Comparison of ENCODE assay signal across 16 cellular contexts in genomic region chr9:27818348-27818747, GRCh38.
DNase-seq lines count a peak whose midpoint lies in the region; ATAC-seq and TF ChIP-seq lines count a peak whose summit lies in the region.
"Had no signal": no experiment of that assay in that cellular context is flagged by ENCODE, and none has a peak within 500 bp of the region (broad histone marks: within the 10 kb centered on the region; RNA-seq: fewer than 3 reads in every experiment).

No MANE protein-coding gene starts in this region.

- no peaks in the 10 kb centered on the region for H3K79me2 ChIP-seq in GM23338 (replicated peaks; ENCODE audit: insufficient read depth)

- 0 out of 2 replicates have a peak overlapping the region, but pooled peaks have one; percentile 67 for H2AFZ ChIP-seq in GM23338

- no peaks in the 10 kb centered on the region for H3K36me3 ChIP-seq in GM23338 (ENCODE audit: insufficient read depth)
- H3K36me3 ChIP-seq: BLaER1, HAP-1 had no signal

- DNase-seq in NCI-H146 (lab: John Stamatoyannopoulos, UW) (peak; percentile 2), NCI-H146 treated with DMSO at 0.1 percent for 48 hours (lab: John Stamatoyannopoulos, UW; ENCODE audit: unreplicated experiment) (no peak), GM23338 (ENCODE audit: low spot score) (no peak), SK-N-DZ (ENCODE audit: low spot score) (peak; percentile 63)
- DNase-seq: AML-193; CD4-positive, alpha-beta memory T cell; DMS79 treated with DMSO at 0.1 percent for 48 hours; GF-D8 had no signal

- H4K20me1 ChIP-seq in GM23338 (replicated peaks; ENCODE audit: insufficient read depth) = no peaks in the 10 kb centered on the region
- H4K20me1 ChIP-seq: BLaER1 had no signal

- no peak overlapping the region for H3K4me2 ChIP-seq in GM23338
- H3K4me2 ChIP-seq: A549, BLaER1 had no signal

- no peaks in the 10 kb centered on the region for H3F3A ChIP-seq in GM23338 (replicated peaks; ENCODE audit: low read depth)

- no peak overlapping the region for H3K4me3 ChIP-seq in GM23338
- H3K4me3 ChIP-seq: A549, BLaER1, HAP-1 had no signal

- H3K4me1 Mint-ChIP-seq in GM23338 = peaks cover 2% of the 10 kb centered on the region; the same call in 1 of the 3 replicates
- H3K4me1 Mint-ChIP-seq in stimulated activated memory B cell treated with anti-CD40 and anti-IgM and Interleukin-4, amounts not matched to agents 10 μg/mL and 1 μg/mL and 100 μg/mL, for 72 hours = no peaks in the 10 kb centered on the region
- H3K4me1 Mint-ChIP-seq: CD14-positive monocyte; CD4-positive, alpha-beta memory T cell had no signal

- H3K27ac ChIP-seq in GM23338 (ENCODE audit: low read depth) = no peak overlapping the region
- H3K27ac ChIP-seq: 22Rv1, A549, BLaER1 had no signal

- no peak overlapping the region for H3K4me3 Mint-ChIP-seq in GM23338
- no peak overlapping the region for H3K4me3 Mint-ChIP-seq in stimulated activated memory B cell treated with anti-CD40 and anti-IgM and Interleukin-4, amounts not matched to agents 10 μg/mL and 1 μg/mL and 100 μg/mL, for 72 hours
- H3K4me3 Mint-ChIP-seq: CD14-positive monocyte; CD4-positive, alpha-beta memory T cell had no signal

- no peaks in the 10 kb centered on the region for H3K36me3 Mint-ChIP-seq in GM23338 (ENCODE audit: low read depth)
- H3K36me3 Mint-ChIP-seq in stimulated activated memory B cell treated with anti-CD40 and anti-IgM and Interleukin-4, amounts not matched to agents 10 μg/mL and 1 μg/mL and 100 μg/mL, for 72 hours = no peaks in the 10 kb centered on the region
- H3K36me3 Mint-ChIP-seq: CD14-positive monocyte; CD4-positive, alpha-beta memory T cell had no signal

- H3K27ac Mint-ChIP-seq in GM23338 = no peak overlapping the region
- no peak overlapping the region for H3K27ac Mint-ChIP-seq in stimulated activated memory B cell treated with anti-CD40 and anti-IgM and Interleukin-4, amounts not matched to agents 10 μg/mL and 1 μg/mL and 100 μg/mL, for 72 hours
- H3K27ac Mint-ChIP-seq: CD14-positive monocyte; CD4-positive, alpha-beta memory T cell had no signal

- H3K9me2 ChIP-seq in GM23338 (ENCODE audit: insufficient read depth) = no peaks in the 10 kb centered on the region

- no peak for TF ChIP-seq CTCF in GM23338 (conservative IDR thresholded peaks at IDR 0.05; ENCODE audit: low read depth in 2 of 2)

- no peaks in the 10 kb centered on the region for H3K27me3 Mint-ChIP-seq in GM23338 (ENCODE audit: insufficient read depth, low read depth, poor library complexity)
- no peaks in the 10 kb centered on the region for H3K27me3 Mint-ChIP-seq in stimulated activated memory B cell treated with anti-CD40 and anti-IgM and Interleukin-4, amounts not matched to agents 10 μg/mL and 1 μg/mL and 100 μg/mL, for 72 hours

- H3K4me1 ChIP-seq in GM23338 (ENCODE audit: insufficient read depth) = no peaks in the 10 kb centered on the region
- H3K4me1 ChIP-seq: A549, BLaER1, HAP-1 had no signal

- ATAC-seq in GM23338 = no peak
- ATAC-seq in HG03442 (IDR thresholded peaks at IDR 0.05; ENCODE audit: unreplicated experiment) = no peak
- ATAC-seq in GM19395 (IDR thresholded peaks at IDR 0.05; ENCODE audit: unreplicated experiment) = no peak
- no peak for ATAC-seq in stimulated activated memory B cell treated with anti-CD40 and anti-IgM and Interleukin-4, amounts not matched to agents 10 μg/mL and 1 μg/mL and 100 μg/mL, for 72 hours
- ATAC-seq: A549 had no signal

- H3K9me3 Mint-ChIP-seq in GM23338 = no peaks in the 10 kb centered on the region
- no peaks in the 10 kb centered on the region for H3K9me3 Mint-ChIP-seq in stimulated activated memory B cell treated with anti-CD40 and anti-IgM and Interleukin-4, amounts not matched to agents 10 μg/mL and 1 μg/mL and 100 μg/mL, for 72 hours

- H3K27me3 ChIP-seq in GM23338 (ENCODE audit: insufficient read depth) = no peaks in the 10 kb centered on the region
- H3K27me3 ChIP-seq: BLaER1 had no signal

TF ChIP-seq in GM23338, 12 proteins besides CTCF, POLR2A, EP300 and RAD21:
- no peak for TF ChIP-seq POLR2AphosphoS5 (IDR thresholded peaks at IDR 0.05; ENCODE audit: low read depth)
- TF ChIP-seq ZNF331 (CRISPR knock-in tag; IDR thresholded peaks at IDR 0.05; ENCODE audit: low read depth) = no peak
- no peak for TF ChIP-seq REST (IDR thresholded peaks at IDR 0.05; ENCODE audit: unreplicated experiment)
- TF ChIP-seq EZH2phosphoT487 (IDR thresholded peaks at IDR 0.05; ENCODE audit: unreplicated experiment) = no peak
- no peak for TF ChIP-seq NANOG (IDR thresholded peaks at IDR 0.05; ENCODE audit: borderline replicate concordance)
- no peak for TF ChIP-seq ZNF114 (CRISPR knock-in tag; IDR thresholded peaks at IDR 0.05)
TF ChIP-seq in GM23338: peak in this region for 0.

Comparison
In these comparisons a context has a peak if more than half of its experiments do, and no peak if none do; other contexts are left out.
1. DNase-seq: peak in NCI-H146 (single experiment) and SK-N-DZ (single experiment); none in NCI-H146 treated with DMSO at 0.1 percent for 48 hours (single experiment) and GM23338 (single experiment).